In the genomic region with DNA sequence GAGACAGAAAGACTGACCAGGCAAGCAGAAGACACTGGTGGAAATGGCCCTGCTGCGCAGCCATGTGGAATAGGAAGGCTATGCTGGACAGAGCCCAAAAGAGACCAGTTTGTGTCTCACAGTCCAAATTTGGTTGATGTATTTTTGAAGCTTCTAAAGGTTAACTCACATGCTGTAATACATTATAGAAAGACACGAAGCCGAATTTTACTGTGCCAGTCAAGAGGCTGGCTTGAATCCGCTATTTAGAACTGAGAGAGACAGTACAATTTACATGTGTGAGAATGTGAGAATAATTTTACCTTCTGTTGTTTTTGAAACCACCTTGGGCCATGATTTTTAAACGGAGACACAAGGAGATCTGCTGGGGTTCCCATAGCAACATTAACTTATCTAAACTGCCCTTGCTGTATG, we compare ENCODE assay signal across 12 cellular contexts.
DNase-seq lines count a peak whose midpoint lies in the region; ATAC-seq, FAIRE-seq and TF ChIP-seq lines count a peak whose summit lies in the region.
"Had no signal": no experiment of that assay in that cellular context is flagged by ENCODE, and none has a peak within 500 bp of the region (broad histone marks: within the 10 kb centered on the region; RNA-seq: fewer than 3 reads in every experiment).

No MANE protein-coding gene starts in this region.

- intact Hi-C loops in lower leg skin (cut with DNase I; ENCODE audit: low total_unique reads), result no loop called here

- no peaks in the 10 kb centered on the region for H3K9me3 Mint-ChIP-seq in activated T-helper 17 cell treated with anti-CD3 and anti-CD28 coated beads, Interleukin-2, amount 50 U/mL, for 72 hours

- peak overlapping the region; percentile 95 for H3K27ac Mint-ChIP-seq in activated T-helper 17 cell treated with anti-CD3 and anti-CD28 coated beads, Interleukin-2, amount 50 U/mL, for 72 hours

- peaks cover 40% of the 10 kb centered on the region for H3K36me3 Mint-ChIP-seq in activated T-helper 17 cell treated with anti-CD3 and anti-CD28 coated beads, Interleukin-2, amount 50 U/mL, for 72 hours (ENCODE audit: low read depth)

- peak; percentile 24 for ATAC-seq in GM19351 (IDR thresholded peaks at IDR 0.05; ENCODE audit: unreplicated experiment)
- peak; percentile 37 for ATAC-seq in HG03060 (IDR thresholded peaks at IDR 0.05; ENCODE audit: low read depth, unreplicated experiment)
- no peak for ATAC-seq in activated T-helper 17 cell treated with anti-CD3 and anti-CD28 coated beads, Interleukin-2, amount 50 U/mL, for 72 hours (replicated peaks)
- no peak for ATAC-seq in HG03457 (IDR thresholded peaks at IDR 0.05; ENCODE audit: unreplicated experiment)
- ATAC-seq in left lobe of liver, result no peak
- ATAC-seq: right cardiac atrium had no signal

- H3K4me3 ChIP-seq in lower leg skin (ENCODE audit: low read depth, poor library complexity, severe bottlenecking), result no peak overlapping the region

- peak overlapping the region; percentile 68 for H3K4me3 Mint-ChIP-seq in activated T-helper 17 cell treated with anti-CD3 and anti-CD28 coated beads, Interleukin-2, amount 50 U/mL, for 72 hours

- FAIRE-seq in GM12891 (lab: Jason Lieb, UNC), result peak; percentile 80
- FAIRE-seq: endometrium had no signal

- no peaks in the 10 kb centered on the region for H3K27me3 Mint-ChIP-seq in activated T-helper 17 cell treated with anti-CD3 and anti-CD28 coated beads, Interleukin-2, amount 50 U/mL, for 72 hours

- TF ChIP-seq CTCF in lower leg skin (IDR thresholded peaks at IDR 0.05), result no peak

- DNase-seq in GM12891 (ENCODE audit: insufficient read length, low spot score), result no peak
- DNase-seq in lower leg skin (ENCODE audit: low spot score in 2 of 2), result no peak
- DNase-seq in OCI-M2 (lab: John Stamatoyannopoulos, UW; ENCODE audit: unreplicated experiment), result no peak
- DNase-seq in left lobe of liver (ENCODE audit: low spot score), result no peak
- DNase-seq: activated effector memory CD4-positive, alpha-beta T cell treated with anti-CD3 and anti-CD28 coated beads, Interleukin-2, amount 50 U/mL, for 16 hours; right cardiac atrium; stimulated activated naive CD4-positive, alpha-beta T cell treated with Interleukin-2 at 50 U/mL for 16 hours had no signal

- WGBS in lower leg skin, 2 donors, result 90 to 91% methylated on average over 5 of the region's 5 CpGs

- peaks cover 40% of the 10 kb centered on the region for H3K4me1 Mint-ChIP-seq in activated T-helper 17 cell treated with anti-CD3 and anti-CD28 coated beads, Interleukin-2, amount 50 U/mL, for 72 hours

- no peak; the same call in 1 of the 2 replicates for TF ChIP-seq POLR2A in GM12891 (IDR thresholded peaks at IDR 0.05; ENCODE audit: low read depth, low read length)
- TF ChIP-seq POLR2A in lower leg skin (IDR thresholded peaks at IDR 0.05), result no peak

TF ChIP-seq in GM12891, 5 proteins besides CTCF, POLR2A, EP300 and RAD21:
- no peak for TF ChIP-seq POLR2AphosphoS5 (IDR thresholded peaks at IDR 0.05; ENCODE audit: low read depth, low read length)
- TF ChIP-seq PAX5 (IDR thresholded peaks at IDR 0.05; ENCODE audit: insufficient read depth, low read length, severe bottlenecking), result peak; percentile 49
- TF ChIP-seq POU2F2 (IDR thresholded peaks at IDR 0.05; ENCODE audit: low read depth, low read length), result no peak
- peak; percentile 38; the same call in 1 of the 2 replicates for TF ChIP-seq TAF1 (IDR thresholded peaks at IDR 0.05; ENCODE audit: low read depth, low read length)
- TF ChIP-seq SPI1 (IDR thresholded peaks at IDR 0.05; ENCODE audit: low read depth, low read length), result no peak

Comparison
In these comparisons a context has a peak if more than half of its experiments do, and no peak if none do; other contexts are left out.
1. ATAC-seq: peak in GM19351 (single experiment) and HG03060 (single experiment); none in activated T-helper 17 cell treated with anti-CD3 and anti-CD28 coated beads, Interleukin-2, amount 50 U/mL, for 72 hours (single experiment), HG03457 (single experiment) and left lobe of liver (single experiment).